In the genomic region with DNA sequence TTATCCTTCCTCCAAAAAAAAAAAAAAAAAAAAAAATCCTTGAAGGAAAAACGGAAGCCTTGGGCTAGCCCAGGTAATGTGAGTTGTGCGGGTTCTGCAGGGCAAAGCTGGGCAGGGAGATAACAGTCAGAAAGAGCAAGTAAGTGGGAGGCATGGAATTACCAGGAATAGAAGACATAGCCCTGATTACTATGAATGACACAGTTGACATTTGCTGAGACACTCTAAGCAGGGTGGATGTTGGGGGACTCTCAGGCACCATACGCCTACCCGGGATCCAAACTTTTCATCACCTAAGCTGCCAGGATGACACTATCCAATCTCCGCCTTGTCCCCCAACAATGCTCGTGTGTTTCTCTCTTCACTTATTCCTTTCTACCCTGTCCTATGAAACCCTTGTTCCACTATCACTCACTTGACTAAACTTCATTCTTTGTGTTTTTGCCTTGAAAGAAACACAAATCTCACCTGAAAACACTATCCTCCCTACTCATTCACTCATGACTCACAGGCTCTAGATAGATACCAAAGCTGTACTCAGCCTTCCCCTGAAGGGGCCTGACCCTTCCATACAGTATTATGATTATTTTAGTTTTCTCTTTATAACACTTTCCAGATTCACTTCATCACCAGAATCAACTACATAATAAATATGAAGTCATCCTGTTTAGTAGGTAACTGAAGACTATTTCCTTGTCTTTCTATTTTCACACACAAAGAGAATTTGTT, we compare ENCODE assay signal across 22 cellular contexts.
A peak's percentile ranks its signal among the peaks of the same experiment; 100 is the strongest.
DNase-seq lines count a peak whose midpoint lies in the region; ATAC-seq and TF ChIP-seq lines count a peak whose summit lies in the region.
"Had no signal": no experiment of that assay in that cellular context is flagged by ENCODE, and none has a peak within 500 bp of the region (broad histone marks: within the 10 kb centered on the region; RNA-seq: fewer than 3 reads in every experiment).

No MANE protein-coding gene starts in this region.

- H3K9me3 ChIP-seq in mammary epithelial cell (replicated peaks; ENCODE audit: insufficient read depth, low read length) (no peaks in the 10 kb centered on the region), breast epithelium (no peaks in the 10 kb centered on the region)
- no peaks in the 10 kb centered on the region for H3K9me3 ChIP-seq in CD4-positive, CD25-positive, alpha-beta regulatory T cell (ENCODE audit: control insufficient read depth in 2 of 2, low read length in 2 of 2)

- ATAC-seq in activated CD4-positive, alpha-beta T cell treated with anti-CD3 and anti-CD28 coated beads for 36 hours, result peak; percentile 92
- ATAC-seq in CD4-positive, CD25-positive, alpha-beta regulatory T cell (ENCODE audit: low read depth in 2 of 2), result peak in 1 of 2 donors; percentile 39
- ATAC-seq in HG03457 (IDR thresholded peaks at IDR 0.05; ENCODE audit: unreplicated experiment) (no peak), GM21825 (IDR thresholded peaks at IDR 0.05; ENCODE audit: unreplicated experiment) (no peak)
- ATAC-seq: HCT116 had no signal

- BruUV-seq in mammary epithelial cell (replicated peaks; lab: Mats Ljungman, UMichigan), result no TSS peak

- H3K27me3 Mint-ChIP-seq in activated CD4-positive, alpha-beta T cell treated with anti-CD3 and anti-CD28 coated beads for 36 hours, result no peaks in the 10 kb centered on the region
- H3K27me3 Mint-ChIP-seq in CD4-positive, CD25-positive, alpha-beta regulatory T cell, result no peaks in the 10 kb centered on the region

- peaks cover 21% of the 10 kb centered on the region for H3K9me3 Mint-ChIP-seq in activated CD4-positive, alpha-beta T cell treated with anti-CD3 and anti-CD28 coated beads for 36 hours (ENCODE audit: low read depth)
- H3K9me3 Mint-ChIP-seq in CD4-positive, CD25-positive, alpha-beta regulatory T cell, result peaks cover 0 to 12% (median 5%) of the 10 kb centered on the region in 7 donors
- H3K9me3 Mint-ChIP-seq: CD8-positive, alpha-beta memory T cell had no signal

- TF ChIP-seq CTCF in mammary epithelial cell (conservative IDR thresholded peaks at IDR 0.05 in 1 of 2, IDR thresholded peaks at IDR 0.05 in 1 of 2; ENCODE audit: extremely low read depth in 1 of 2, insufficient read depth in 1 of 2, low read depth in 1 of 2, low read length in 2 of 2) (no peak), breast epithelium (IDR thresholded peaks at IDR 0.05) (no peak), epithelial cell of esophagus (IDR thresholded peaks at IDR 0.05; ENCODE audit: insufficient read depth, low read depth, low read length, missing control alignments) (no peak)

- peaks cover 32% of the 10 kb centered on the region for H3K36me3 Mint-ChIP-seq in activated CD4-positive, alpha-beta T cell treated with anti-CD3 and anti-CD28 coated beads for 36 hours (ENCODE audit: low read depth)
- peaks cover 12% of the 10 kb centered on the region for H3K36me3 Mint-ChIP-seq in CD4-positive, CD25-positive, alpha-beta regulatory T cell

- H3K9ac ChIP-seq in mammary epithelial cell (ENCODE audit: insufficient read depth, low read length), result no peak overlapping the region
- H3K9ac ChIP-seq: KMS-11 had no signal

- H3K27ac ChIP-seq in mammary epithelial cell (ENCODE audit: insufficient read depth, low read depth, low read length) (no peak overlapping the region), breast epithelium (no peak overlapping the region)
- no peak overlapping the region for H3K27ac ChIP-seq in CD4-positive, CD25-positive, alpha-beta regulatory T cell (ENCODE audit: insufficient read depth, low read length, poor library complexity, severe bottlenecking)
- H3K27ac ChIP-seq: KMS-11, PC-9 had no signal

- no peak for TF ChIP-seq POLR2A in breast epithelium (IDR thresholded peaks at IDR 0.05)

- peak overlapping the region; percentile 27 for H3K27ac Mint-ChIP-seq in activated CD4-positive, alpha-beta T cell treated with anti-CD3 and anti-CD28 coated beads for 36 hours
- peak overlapping the region in 2 of 3 donors; percentile 2 to 85 for H3K27ac Mint-ChIP-seq in CD4-positive, CD25-positive, alpha-beta regulatory T cell
- H3K27ac Mint-ChIP-seq: CD8-positive, alpha-beta memory T cell had no signal

- H3K36me3 ChIP-seq in mammary epithelial cell (ENCODE audit: insufficient read depth, low read length) (no peaks in the 10 kb centered on the region), breast epithelium (no peaks in the 10 kb centered on the region)
- H3K36me3 ChIP-seq in CD4-positive, CD25-positive, alpha-beta regulatory T cell (ENCODE audit: control insufficient read depth, insufficient read depth, low read length), result no peaks in the 10 kb centered on the region

- H3K4me2 ChIP-seq in mammary epithelial cell (ENCODE audit: insufficient read depth, low read depth, low read length), result no peak overlapping the region
- H3K4me2 ChIP-seq: KMS-11, PC-9 had no signal

- no peaks in the 10 kb centered on the region for H3K79me2 ChIP-seq in mammary epithelial cell (ENCODE audit: insufficient read depth, low read length)

- POLR2A ChIA-PET in activated CD4-positive, alpha-beta T cell treated with anti-CD3 and anti-CD28 coated beads for 36 hours (lab: Charles Lee), result no interaction called here

- no peak overlapping the region for H3K4me3 ChIP-seq in mammary epithelial cell (replicated peaks in 1 of 3; ENCODE audit: insufficient read depth in 1 of 3, low read depth in 2 of 3, low read length in 3 of 3)
- no peak overlapping the region for H3K4me3 ChIP-seq in breast epithelium
- no peak overlapping the region for H3K4me3 ChIP-seq in CD4-positive, CD25-positive, alpha-beta regulatory T cell (ENCODE audit: low read depth, low read length)
- no peak overlapping the region for H3K4me3 ChIP-seq in epithelial cell of esophagus (ENCODE audit: low read length)
- H3K4me3 ChIP-seq: PC-9 had no signal

- peaks cover 33% of the 10 kb centered on the region for H3K4me1 Mint-ChIP-seq in activated CD4-positive, alpha-beta T cell treated with anti-CD3 and anti-CD28 coated beads for 36 hours
- H3K4me1 Mint-ChIP-seq in CD4-positive, CD25-positive, alpha-beta regulatory T cell, result peaks cover 9 to 46% (median 15%) of the 10 kb centered on the region in 4 donors

- H3K27me3 ChIP-seq in mammary epithelial cell (ENCODE audit: insufficient read depth, low read length) (no peaks in the 10 kb centered on the region), breast epithelium (no peaks in the 10 kb centered on the region)
- H3K27me3 ChIP-seq in CD4-positive, CD25-positive, alpha-beta regulatory T cell (ENCODE audit: control insufficient read depth, insufficient read depth, low read length), result no peaks in the 10 kb centered on the region

- intact Hi-C loops in activated CD4-positive, alpha-beta T cell treated with anti-CD3 and anti-CD28 coated beads for 36 hours (cut with DNase I, micrococcal nuclease), result no loop called here
- intact Hi-C loops in mammary epithelial cell (cut with micrococcal nuclease), result no loop called here
- intact Hi-C loops in breast epithelium (cut with DNase I; ENCODE audit: low total_unique reads), result no loop called here

- H3K4me1 ChIP-seq in mammary epithelial cell (ENCODE audit: insufficient read depth, low read length) (no peaks in the 10 kb centered on the region), breast epithelium (no peaks in the 10 kb centered on the region)
- peaks cover 3% of the 10 kb centered on the region for H3K4me1 ChIP-seq in CD4-positive, CD25-positive, alpha-beta regulatory T cell (ENCODE audit: control insufficient read depth, insufficient read depth, low read length, poor library complexity, severe bottlenecking)

- dilution Hi-C loops in mammary epithelial cell (cut with HindIII; ENCODE audit: low sequenced_read_pairs), result no loop called here

- no peak overlapping the region for H3K4me3 Mint-ChIP-seq in activated CD4-positive, alpha-beta T cell treated with anti-CD3 and anti-CD28 coated beads for 36 hours
- H3K4me3 Mint-ChIP-seq in CD4-positive, CD25-positive, alpha-beta regulatory T cell, result peak overlapping the region in 1 of 4 donors; percentile 35
- H3K4me3 Mint-ChIP-seq: CD8-positive, alpha-beta memory T cell had no signal

- H4K20me1 ChIP-seq in mammary epithelial cell (ENCODE audit: insufficient read depth, low read length), result no peaks in the 10 kb centered on the region

- in situ Hi-C loops in mammary epithelial cell (cut with MboI; ENCODE audit: low sequenced_read_pairs in 2 of 2), result no loop called here

- CTCF ChIA-PET in activated CD4-positive, alpha-beta T cell treated with anti-CD3 and anti-CD28 coated beads for 36 hours (lab: Charles Lee), result interaction anchor here (0.6 to 1.5 kb wide), 2 partner anchors 9 to 107 kb away, joined by 3 to 4 read pairs; no protein-coding TSS in a partner anchor
- CTCF ChIA-PET in mammary epithelial cell (lab: Charles Lee; ENCODE audit: low non-redundant PET), result no interaction called here

- DNase-seq in activated CD4-positive, alpha-beta T cell treated with anti-CD3 and anti-CD28 coated beads for 36 hours, result no peak
- no peak for DNase-seq in activated CD4-positive, alpha-beta T cell treated with anti-CD3 and anti-CD28 coated beads, Interleukin-2, amount 50 U/mL, for 48 hours
- DNase-seq in mammary epithelial cell (peak; percentile 21), breast epithelium (ENCODE audit: low spot score in 2 of 2) (no peak), epithelial cell of esophagus (ENCODE audit: low read depth) (peak; percentile 19)
- peak in 1 of 3 donors; percentile 2 for DNase-seq in CD4-positive, CD25-positive, alpha-beta regulatory T cell
- DNase-seq: 8988T; AML-193; C1 segment of cervical spinal cord; CD8-positive, alpha-beta memory T cell; IMR-90; NCI-H1092 treated with DMSO at 0.1 percent for 48 hours; NCI-H1436 treated with DMSO at 0.1 percent for 48 hours; NCI-H2029; NCI-H2227 treated with DMSO at 0.1 percent for 48 hours; NCI-H510A; PC-9; RPMI8226 had no signal

- no peak overlapping the region for H2AFZ ChIP-seq in mammary epithelial cell (ENCODE audit: low read depth, low read length)
- H2AFZ ChIP-seq: PC-9 had no signal

- 95% methylated on average over 6 of the region's 6 CpGs for WGBS in mammary epithelial cell (ENCODE audit: low coverage, missing lambda C conversion rate)

Comparison
In these comparisons a context has a peak if more than half of its experiments do, and no peak if none do; other contexts are left out.
1. DNase-seq: peak in mammary epithelial cell (single experiment) and epithelial cell of esophagus (single experiment); none in activated CD4-positive, alpha-beta T cell treated with anti-CD3 and anti-CD28 coated beads for 36 hours (single experiment), activated CD4-positive, alpha-beta T cell treated with anti-CD3 and anti-CD28 coated beads, Interleukin-2, amount 50 U/mL, for 48 hours (0 of 2) and breast epithelium (0 of 2).